In the genomic region with DNA sequence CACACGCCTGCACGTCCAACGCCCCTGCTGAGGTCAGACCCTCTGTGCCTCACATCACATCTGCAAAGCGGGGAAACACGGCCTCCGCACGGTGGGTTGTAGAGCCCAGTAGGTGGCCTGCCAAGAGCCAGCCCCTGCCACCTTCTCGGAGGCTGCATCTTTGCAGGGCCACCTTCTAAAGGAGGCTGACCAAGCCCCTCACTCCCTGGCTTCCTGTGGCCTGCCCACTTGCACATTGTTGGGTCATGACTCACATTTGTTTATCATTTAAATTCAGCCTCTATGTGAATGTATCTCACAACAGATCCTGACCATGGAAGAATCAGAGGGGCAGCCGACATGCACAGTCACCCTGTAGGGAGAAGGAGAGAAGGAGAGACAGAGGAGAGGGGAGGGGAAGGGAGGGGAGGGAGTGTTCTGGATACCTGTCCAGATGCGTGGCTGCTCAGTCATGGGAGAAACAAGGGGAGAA, we compare ENCODE assay signal across 28 cellular contexts.
DNase-seq lines count a peak whose midpoint lies in the region; ATAC-seq, FAIRE-seq and TF ChIP-seq lines count a peak whose summit lies in the region.
"Had no signal": no experiment of that assay in that cellular context is flagged by ENCODE, and none has a peak within 500 bp of the region (broad histone marks: within the 10 kb centered on the region; RNA-seq: fewer than 3 reads in every experiment).

No MANE protein-coding gene starts in this region.

- CTCF ChIA-PET in HepG2 (lab: Yijun Ruan, JAX; ENCODE audit: low intra/inter-chr PET ratio, low total read pairs) = no interaction called here

- TF ChIP-seq CTCF in HepG2 (CRISPR knock-in tag; IDR thresholded peaks at IDR 0.05) (no peak), right lobe of liver (IDR thresholded peaks at IDR 0.05) (no peak), RWPE2 (IDR thresholded peaks at IDR 0.05; ENCODE audit: poor library complexity, severe bottlenecking) (no peak)

- H3K36me3 ChIP-seq in HepG2 (replicated peaks in 1 of 2; ENCODE audit: control insufficient read depth in 1 of 2, insufficient read depth in 2 of 2, low read length in 2 of 2) (no peaks in the 10 kb centered on the region), right lobe of liver (no peaks in the 10 kb centered on the region), RWPE2 (ENCODE audit: low read depth) (no peaks in the 10 kb centered on the region)
- H3K36me3 ChIP-seq: heart right ventricle, sigmoid colon, SJSA1, thyroid gland had no signal

- TF ChIP-seq POLR2A in HepG2 (IDR thresholded peaks at IDR 0.05; ENCODE audit: insufficient read depth in 1 of 2, low read depth in 2 of 2, low read length in 2 of 2) (no peak), right lobe of liver (IDR thresholded peaks at IDR 0.05) (no peak)

- H3K9ac ChIP-seq in HepG2 (ENCODE audit: insufficient read depth, low read depth, low read length) = no peak overlapping the region

- POLR2A ChIA-PET in HepG2 (lab: Yijun Ruan, JAX) = no interaction called here

- no peak for DNase-seq in HepG2 (ENCODE audit: low spot score)
- DNase-seq in right lobe of liver = no peak
- no peak for DNase-seq in RWPE2 (ENCODE audit: low spot score)
- peak; percentile 6 for DNase-seq in iris pigment epithelial cell (ENCODE audit: low read depth)
- no peak for DNase-seq in NCI-H1694 treated with DMSO at 0.1 percent for 48 hours (lab: John Stamatoyannopoulos, UW)
- DNase-seq in AML-193 (lab: John Stamatoyannopoulos, UW) = no peak
- DNase-seq: 8988T; activated CD4-positive, alpha-beta T cell treated with anti-CD3 and anti-CD28 coated beads for 1 hour; activated CD8-positive, alpha-beta T cell treated with anti-CD3 and anti-CD28 coated beads for 36 hours; activated effector memory CD4-positive, alpha-beta T cell treated with anti-CD3 and anti-CD28 coated beads, Interleukin-2, amount 50 U/mL, for 16 hours; activated naive CD8-positive, alpha-beta T cell treated with anti-CD3 and anti-CD28 coated beads, Interleukin-2, amount 10 ng/mL, durations not matched to agents 7 days and 5 days; heart right ventricle; left ventricle myocardium superior; NCI-H1105 treated with DMSO at 0.1 percent for 48 hours; NCI-H2029 treated with DMSO at 0.1 percent for 48 hours; NCI-H446; OCI-M1; sigmoid colon; stimulated activated CD4-positive, alpha-beta T cell treated with anti-CD3 and anti-CD28 coated beads, Interleukin-15, amount 100 ng/mL, for 24 hours; T-helper 1 cell; thyroid gland had no signal

- no TSS peak for BruUV-seq in HepG2 (replicated peaks; lab: Mats Ljungman, UMichigan)

- no peak for ATAC-seq in HepG2
- ATAC-seq in right lobe of liver = no peak
- peak; percentile 78 for ATAC-seq in RWPE2 (ENCODE audit: low read depth)
- ATAC-seq in GM18861 (IDR thresholded peaks at IDR 0.05; ENCODE audit: unreplicated experiment) = no peak
- ATAC-seq in GM21390 (IDR thresholded peaks at IDR 0.05; ENCODE audit: unreplicated experiment) = no peak
- ATAC-seq: activated CD8-positive, alpha-beta T cell treated with anti-CD3 and anti-CD28 coated beads for 36 hours; CD8-positive, alpha-beta T cell; heart right ventricle; K562; left ventricle myocardium superior had no signal

- TF ChIP-seq EP300 in HepG2 (IDR thresholded peaks at IDR 0.05; ENCODE audit: low read depth in 2 of 2, low read length in 2 of 2) = no peak
- no peak for TF ChIP-seq EP300 in HepG2 (CRISPR knock-in tag; IDR thresholded peaks at IDR 0.05; ENCODE audit: borderline replicate concordance)

- H3K79me2 ChIP-seq in HepG2 (ENCODE audit: insufficient read depth, low read length) = no peaks in the 10 kb centered on the region

- H3K27ac ChIP-seq in HepG2 (ENCODE audit: extremely low read length, insufficient read depth, low read length) = no peak overlapping the region
- no peak overlapping the region for H3K27ac ChIP-seq in right lobe of liver
- H3K27ac ChIP-seq in RWPE2 (ENCODE audit: poor library complexity, severe bottlenecking) = no peak overlapping the region
- H3K27ac ChIP-seq: heart right ventricle, sigmoid colon, SJSA1, thyroid gland had no signal

- H3K4me1 ChIP-seq in HepG2 (ENCODE audit: insufficient read depth, low read length) (peaks cover 36% of the 10 kb centered on the region), right lobe of liver (no peaks in the 10 kb centered on the region), RWPE2 (ENCODE audit: insufficient read depth, poor library complexity, severe bottlenecking) (peaks cover 4% of the 10 kb centered on the region)
- H3K4me1 ChIP-seq: heart right ventricle, sigmoid colon, SJSA1, thyroid gland had no signal

- TF ChIP-seq RAD21 in HepG2 (CRISPR knock-in tag; IDR thresholded peaks at IDR 0.05) = no peak

- no peak overlapping the region for H2AFZ ChIP-seq in HepG2 (ENCODE audit: low read length)

- H3K9me3 ChIP-seq in HepG2 (ENCODE audit: low read length) (no peaks in the 10 kb centered on the region), right lobe of liver (no peaks in the 10 kb centered on the region), RWPE2 (ENCODE audit: severe bottlenecking) (no peaks in the 10 kb centered on the region)
- H3K9me3 ChIP-seq: sigmoid colon, SJSA1, thyroid gland had no signal

- H3K27me3 ChIP-seq in HepG2 (ENCODE audit: control insufficient read depth in 1 of 2, insufficient read depth in 2 of 2, low read length in 2 of 2) (peaks cover 3 to 11% of the 10 kb centered on the region in 2 experiments; a peak in 4 of 5 replicates), right lobe of liver (no peaks in the 10 kb centered on the region), RWPE2 (ENCODE audit: insufficient read depth, poor library complexity, severe bottlenecking) (no peaks in the 10 kb centered on the region)
- H3K27me3 ChIP-seq: sigmoid colon, SJSA1, thyroid gland had no signal

- no peak for FAIRE-seq in HepG2 (lab: Jason Lieb, UNC)
- FAIRE-seq: GM18507, K562, TTC549 had no signal

- H3K4me3 ChIP-seq in HepG2 (replicated peaks in 1 of 3; ENCODE audit: insufficient read depth in 1 of 3, low read depth in 2 of 3, low read length in 3 of 3) (no peak overlapping the region), right lobe of liver (no peak overlapping the region), RWPE2 (ENCODE audit: severe bottlenecking) (no peak overlapping the region)
- H3K4me3 ChIP-seq: heart right ventricle, K562, sigmoid colon, SJSA1, thyroid gland had no signal

- WGBS in HepG2 (ENCODE audit: low lambda C conversion rate) = 54% methylated on average over 7 of the region's 10 CpGs
- 51% methylated on average over 2 of the region's 10 CpGs for WGBS in right lobe of liver (ENCODE audit: insufficient coverage, low coverage, low lambda C conversion rate, missing lambda C conversion rate)

- intact Hi-C loops in HepG2 (cut with micrococcal nuclease; ENCODE audit: unreplicated experiment) (no loop called here), right lobe of liver (cut with DNase I) (no loop called here)

- in situ Hi-C loops in HepG2 (cut with HindIII; ENCODE audit: extremely low pct_ligation_motif_present, low pct_unique_long_range_greater_than_20kb) = no loop called here

- no peak overlapping the region for H3K4me2 ChIP-seq in HepG2 (ENCODE audit: low read depth, low read length)

- no peaks in the 10 kb centered on the region for H4K20me1 ChIP-seq in HepG2 (ENCODE audit: insufficient read depth, low read length)

TF ChIP-seq in HepG2, 621 proteins besides CTCF, POLR2A, EP300 and RAD21:
- no peak for TF ChIP-seq MTA3 (CRISPR knock-in tag; IDR thresholded peaks at IDR 0.05)
- TF ChIP-seq, protein P1, sequence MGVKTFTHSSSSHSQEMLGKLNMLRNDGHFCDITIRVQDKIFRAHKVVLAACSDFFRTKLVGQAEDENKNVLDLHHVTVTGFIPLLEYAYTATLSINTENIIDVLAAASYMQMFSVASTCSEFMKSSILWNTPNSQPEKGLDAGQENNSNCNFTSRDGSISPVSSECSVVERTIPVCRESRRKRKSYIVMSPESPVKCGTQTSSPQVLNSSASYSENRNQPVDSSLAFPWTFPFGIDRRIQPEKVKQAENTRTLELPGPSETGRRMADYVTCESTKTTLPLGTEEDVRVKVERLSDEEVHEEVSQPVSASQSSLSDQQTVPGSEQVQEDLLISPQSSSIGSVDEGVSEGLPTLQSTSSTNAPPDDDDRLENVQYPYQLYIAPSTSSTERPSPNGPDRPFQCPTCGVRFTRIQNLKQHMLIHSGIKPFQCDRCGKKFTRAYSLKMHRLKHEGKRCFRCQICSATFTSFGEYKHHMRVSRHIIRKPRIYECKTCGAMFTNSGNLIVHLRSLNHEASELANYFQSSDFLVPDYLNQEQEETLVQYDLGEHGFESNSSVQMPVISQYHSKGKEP (CRISPR knock-in tag; IDR thresholded peaks at IDR 0.05) = no peak
- peak; percentile 48 for TF ChIP-seq FOSL2 (CRISPR knock-in tag; IDR thresholded peaks at IDR 0.05)
TF ChIP-seq in HepG2: peak in this region for 1.
